Comparison of ENCODE assay signal across 15 cellular contexts in the genomic region with DNA sequence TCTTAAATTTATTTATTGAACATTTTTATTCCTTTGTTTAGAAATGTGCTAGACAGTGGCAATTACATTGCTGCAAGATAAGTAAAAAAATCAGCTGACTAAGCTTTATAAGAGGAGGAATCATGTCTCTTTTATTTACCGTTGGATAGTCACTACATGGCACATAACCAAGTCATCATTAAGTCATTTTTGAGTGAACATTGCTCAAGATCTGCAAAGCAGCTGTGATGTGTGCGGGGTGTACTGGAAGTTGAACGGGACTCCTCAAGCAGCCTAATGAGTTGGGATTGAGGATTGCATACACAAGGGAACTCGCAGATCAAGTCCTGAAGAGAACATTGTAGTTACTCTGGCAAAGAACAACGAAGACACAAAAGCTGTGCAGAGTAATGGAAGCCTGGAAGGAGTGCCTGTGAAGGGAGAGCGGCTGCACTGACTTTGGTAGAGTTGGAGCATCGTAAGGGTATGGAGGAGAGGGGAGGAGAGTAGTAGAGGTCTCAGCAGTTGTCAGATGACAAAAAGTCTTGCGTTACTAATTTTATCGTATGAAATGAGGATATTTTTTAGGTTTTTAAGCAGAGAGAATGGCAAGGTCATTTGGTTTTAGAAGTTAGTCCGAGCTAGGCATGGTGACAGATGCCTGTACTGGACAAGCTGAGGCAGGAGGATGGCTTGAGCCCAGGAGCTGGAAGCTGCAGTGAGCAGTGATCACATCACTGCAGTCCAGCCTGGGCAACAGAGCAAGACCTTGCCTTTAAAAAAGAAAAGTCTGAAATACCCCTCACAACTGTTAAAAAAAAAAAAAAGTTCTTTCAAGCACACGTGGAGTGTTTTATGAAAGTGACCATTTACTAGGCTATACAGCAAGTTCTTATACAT.
DNase-seq lines count a peak whose midpoint lies in the region; ATAC-seq, FAIRE-seq and TF ChIP-seq lines count a peak whose summit lies in the region.
"Had no signal": no experiment of that assay in that cellular context is flagged by ENCODE, and none has a peak within 500 bp of the region (broad histone marks: within the 10 kb centered on the region; RNA-seq: fewer than 3 reads in every experiment).

No MANE protein-coding gene starts in this region.

- H3K4me3 Mint-ChIP-seq in astrocyte (ENCODE audit: unreplicated experiment): no peak overlapping the region
- H3K4me3 Mint-ChIP-seq: CD8-positive, alpha-beta memory T cell had no signal

- DNase-seq in GM03348 (ENCODE audit: low spot score) (peak; percentile 62), astrocyte (ENCODE audit: low read depth) (peak; percentile 62), heart left ventricle (peak in 2 of 5 donors; percentile 21 to 36), gastrocnemius medialis (peak; percentile 20 to 51), HuH-7 (ENCODE audit: low spot score) (no peak), dermis blood vessel endothelial cell (no peak)
- DNase-seq in activated CD4-positive, CD25-positive, alpha-beta regulatory T cell treated with anti-CD3 and anti-CD28 coated beads, Interleukin-2, amount 50 U/mL, for 72 hours: no peak
- DNase-seq: CD8-positive, alpha-beta memory T cell; effector CD4-positive, alpha-beta T cell; GF-D8; NCI-H1694 treated with DMSO at 0.1 percent for 48 hours; right lobe of liver; SHP77 treated with DMSO at 0.1 percent for 48 hours; WERI-Rb-1 had no signal

- H3K9me3 ChIP-seq in astrocyte (ENCODE audit: insufficient read depth, low read depth, low read length): no peaks in the 10 kb centered on the region
- H3K9me3 ChIP-seq in heart left ventricle: no peaks in the 10 kb centered on the region
- H3K9me3 ChIP-seq in gastrocnemius medialis: no peaks in the 10 kb centered on the region
- H3K9me3 ChIP-seq: right lobe of liver had no signal

- H3K27me3 ChIP-seq in astrocyte (ENCODE audit: insufficient read depth, low read length) (no peaks in the 10 kb centered on the region), heart left ventricle (no peaks in the 10 kb centered on the region), gastrocnemius medialis (no peaks in the 10 kb centered on the region)
- H3K27me3 ChIP-seq: right lobe of liver had no signal

- H3K79me2 ChIP-seq in astrocyte (ENCODE audit: insufficient read depth, low read length): no peaks in the 10 kb centered on the region

- H3K36me3 ChIP-seq in astrocyte (ENCODE audit: insufficient read depth, low read length) (no peaks in the 10 kb centered on the region), heart left ventricle (peaks cover 0 to 9% (median 0%) of the 10 kb centered on the region in 9 donors), gastrocnemius medialis (no peaks in the 10 kb centered on the region)
- H3K36me3 ChIP-seq: right lobe of liver had no signal

- H3K9ac ChIP-seq in astrocyte (ENCODE audit: low read length): no peak overlapping the region

- no peak overlapping the region for H2AFZ ChIP-seq in astrocyte (ENCODE audit: low read depth, low read length)

- peaks cover 3% of the 10 kb centered on the region for H3K36me3 Mint-ChIP-seq in astrocyte (ENCODE audit: low read depth, unreplicated experiment)

- no peaks in the 10 kb centered on the region for H3K27me3 Mint-ChIP-seq in astrocyte (ENCODE audit: low read depth, unreplicated experiment)
- H3K27me3 Mint-ChIP-seq: CD8-positive, alpha-beta memory T cell had no signal

- TF ChIP-seq CTCF in astrocyte (IDR thresholded peaks at IDR 0.05; ENCODE audit: insufficient read depth, low read depth, low read length) (no peak), heart left ventricle (IDR thresholded peaks at IDR 0.05) (no peak), gastrocnemius medialis (IDR thresholded peaks at IDR 0.05 in 4 of 5, conservative IDR thresholded peaks at IDR 0.05 in 1 of 5) (no peak)

- peaks cover 6% of the 10 kb centered on the region for H4K20me1 ChIP-seq in astrocyte (ENCODE audit: insufficient read depth, low read length)

- in situ Hi-C loops in gastrocnemius medialis (cut with MboI; ENCODE audit: low sequenced_read_pairs in 4 of 4): no loop called here

- H3K27ac Mint-ChIP-seq in astrocyte (ENCODE audit: unreplicated experiment): no peak overlapping the region
- H3K27ac Mint-ChIP-seq: CD8-positive, alpha-beta memory T cell had no signal

- 72 to 80% (median 74%) methylated on average over 11 of the region's 11 CpGs for WGBS in heart left ventricle, 4 donors

- no peak overlapping the region for H3K4me2 ChIP-seq in astrocyte (ENCODE audit: low read length)

- no peaks in the 10 kb centered on the region for H3K9me3 Mint-ChIP-seq in astrocyte (ENCODE audit: unreplicated experiment)

- no peak overlapping the region for H3K4me3 ChIP-seq in astrocyte (ENCODE audit: insufficient read depth, low read depth, low read length)
- H3K4me3 ChIP-seq in heart left ventricle: no peak overlapping the region
- no peak overlapping the region for H3K4me3 ChIP-seq in gastrocnemius medialis
- H3K4me3 ChIP-seq: right lobe of liver had no signal

- FAIRE-seq in astrocyte (lab: Jason Lieb, UNC): no peak

- intact Hi-C loops in heart left ventricle (cut with DNase I) (no loop called here), gastrocnemius medialis (cut with DNase I; ENCODE audit: low total_unique reads) (no loop called here)

- H3K27ac ChIP-seq in astrocyte (ENCODE audit: low read depth, low read length) (no peak overlapping the region), heart left ventricle (no peak overlapping the region), gastrocnemius medialis (peak overlapping the region in 1 of 4 donors; percentile 27)
- H3K27ac ChIP-seq: right lobe of liver, WERI-Rb-1 had no signal

- ATAC-seq in heart left ventricle (peak; percentile 63 to 90 (median 84)), gastrocnemius medialis (peak; percentile 74 to 85), GM21786 (IDR thresholded peaks at IDR 0.05; ENCODE audit: unreplicated experiment) (no peak)

- no peaks in the 10 kb centered on the region for H3K4me1 Mint-ChIP-seq in astrocyte (ENCODE audit: low read depth, unreplicated experiment)
- H3K4me1 Mint-ChIP-seq: CD8-positive, alpha-beta memory T cell had no signal

- peaks cover under 1% of the 10 kb centered on the region for H3K4me1 ChIP-seq in astrocyte (ENCODE audit: insufficient read depth, low read length)
- H3K4me1 ChIP-seq in heart left ventricle: peaks cover 0 to 24% (median 0%) of the 10 kb centered on the region in 12 donors
- peaks cover 18 to 25% of the 10 kb centered on the region in 2 donors for H3K4me1 ChIP-seq in gastrocnemius medialis
- H3K4me1 ChIP-seq: right lobe of liver had no signal

- TF ChIP-seq POLR2A in heart left ventricle (IDR thresholded peaks at IDR 0.05): no peak
- no peak for TF ChIP-seq POLR2A in gastrocnemius medialis (IDR thresholded peaks at IDR 0.05)

Comparison
In these comparisons a context has a peak if more than half of its experiments do, and no peak if none do; other contexts are left out.
1. DNase-seq: peak in GM03348 (single experiment), astrocyte (single experiment) and gastrocnemius medialis (2 of 2); none in HuH-7 (single experiment), dermis blood vessel endothelial cell (single experiment) and activated CD4-positive, CD25-positive, alpha-beta regulatory T cell treated with anti-CD3 and anti-CD28 coated beads, Interleukin-2, amount 50 U/mL, for 72 hours (single experiment).